ENCODE assay signal across 13 cellular contexts in the genomic region with DNA sequence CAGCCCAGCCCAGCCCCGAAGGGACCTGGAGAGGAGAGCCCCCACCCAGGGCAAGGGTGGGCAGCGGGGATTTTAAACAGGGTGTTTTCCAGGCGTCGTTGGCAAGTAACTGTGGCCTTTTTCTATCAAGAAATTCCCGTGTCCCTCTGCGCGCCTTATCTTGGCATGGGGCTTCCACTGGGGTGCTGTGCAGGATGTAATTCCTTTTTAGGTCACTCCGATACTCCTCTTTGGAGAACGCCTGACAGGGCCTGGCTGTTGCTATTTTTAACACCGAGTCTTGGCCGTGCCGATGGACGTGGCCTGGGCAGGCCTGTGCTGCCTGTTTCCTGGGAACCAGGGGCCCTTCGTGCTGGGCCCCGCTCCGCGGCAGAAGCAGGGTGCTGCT.
DNase-seq lines count a peak whose midpoint lies in the region; ATAC-seq, FAIRE-seq and TF ChIP-seq lines count a peak whose summit lies in the region.
"Had no signal": no experiment of that assay in that cellular context is flagged by ENCODE, and none has a peak within 500 bp of the region (broad histone marks: within the 10 kb centered on the region; RNA-seq: fewer than 3 reads in every experiment).

No MANE protein-coding gene starts in this region.

- H3K36me3 ChIP-seq in astrocyte (ENCODE audit: insufficient read depth, low read length) (no peaks in the 10 kb centered on the region), gastroesophageal sphincter (no peaks in the 10 kb centered on the region), muscle layer of colon (ENCODE audit: insufficient read depth, low read length) (no peaks in the 10 kb centered on the region), thyroid gland (no peaks in the 10 kb centered on the region)
- H3K36me3 ChIP-seq: SJSA1, WERI-Rb-1 had no signal

- peaks cover 38% of the 10 kb centered on the region for H3K4me1 ChIP-seq in astrocyte (ENCODE audit: insufficient read depth, low read length)
- H3K4me1 ChIP-seq in gastroesophageal sphincter = peaks cover 17 to 100% (median 69%) of the 10 kb centered on the region in 3 donors
- H3K4me1 ChIP-seq in muscle layer of colon (ENCODE audit: insufficient read depth, low read length) = peaks cover 88% of the 10 kb centered on the region
- peaks cover 4 to 33% of the 10 kb centered on the region in 2 donors for H3K4me1 ChIP-seq in thyroid gland
- no peaks in the 10 kb centered on the region for H3K4me1 ChIP-seq in foreskin keratinocyte

- H3K27me3 Mint-ChIP-seq in astrocyte (ENCODE audit: low read depth, unreplicated experiment) = no peaks in the 10 kb centered on the region
- no peaks in the 10 kb centered on the region for H3K27me3 Mint-ChIP-seq in activated naive CD8-positive, alpha-beta T cell treated with anti-CD3 and anti-CD28 coated beads for 36 hours

- peaks cover 75% of the 10 kb centered on the region for H4K20me1 ChIP-seq in astrocyte (ENCODE audit: insufficient read depth, low read length)

- H3K4me3 Mint-ChIP-seq in astrocyte (ENCODE audit: unreplicated experiment) = no peak overlapping the region
- H3K4me3 Mint-ChIP-seq in activated naive CD8-positive, alpha-beta T cell treated with anti-CD3 and anti-CD28 coated beads for 36 hours = no peak overlapping the region
- H3K4me3 Mint-ChIP-seq: neural crest cell had no signal

- intact Hi-C loops in thyroid gland (cut with DNase I) = loop anchor here (10.0 kb wide), 1 partner anchor 407 kb away; no protein-coding TSS in a partner anchor

- H3K4me2 ChIP-seq in astrocyte (ENCODE audit: low read length) = peak overlapping the region; percentile 1

- peaks cover 24% of the 10 kb centered on the region for H3K4me1 Mint-ChIP-seq in astrocyte (ENCODE audit: low read depth, unreplicated experiment)
- H3K4me1 Mint-ChIP-seq in activated naive CD8-positive, alpha-beta T cell treated with anti-CD3 and anti-CD28 coated beads for 36 hours = peaks cover 32% of the 10 kb centered on the region

- H3K36me3 Mint-ChIP-seq in astrocyte (ENCODE audit: low read depth, unreplicated experiment) = peaks cover 2% of the 10 kb centered on the region
- H3K36me3 Mint-ChIP-seq in activated naive CD8-positive, alpha-beta T cell treated with anti-CD3 and anti-CD28 coated beads for 36 hours = no peaks in the 10 kb centered on the region

- no peak for FAIRE-seq in astrocyte (lab: Jason Lieb, UNC)
- FAIRE-seq: GM12891 had no signal

- TF ChIP-seq CTCF in astrocyte (IDR thresholded peaks at IDR 0.05; ENCODE audit: insufficient read depth, low read depth, low read length) (no peak), gastroesophageal sphincter (IDR thresholded peaks at IDR 0.05) (peak in 2 of 4 experiments; percentile 10 to 21), thyroid gland (IDR thresholded peaks at IDR 0.05) (no peak), foreskin keratinocyte (conservative IDR thresholded peaks at IDR 0.05) (no peak)

- no peak overlapping the region for H2AFZ ChIP-seq in astrocyte (ENCODE audit: low read depth, low read length)

- 0 to 20% methylated on average over 4 to 12 of the region's 17 CpGs for WGBS in gastroesophageal sphincter (ENCODE audit: low coverage in 1 of 2), 2 donors
- WGBS in thyroid gland, 2 donors = 62 to 76% methylated on average over 9 to 17 of the region's 17 CpGs

- no peaks in the 10 kb centered on the region for H3K9me3 ChIP-seq in astrocyte (ENCODE audit: insufficient read depth, low read depth, low read length)
- H3K9me3 ChIP-seq in gastroesophageal sphincter = no peaks in the 10 kb centered on the region
- no peaks in the 10 kb centered on the region for H3K9me3 ChIP-seq in muscle layer of colon (ENCODE audit: low read length)
- no peaks in the 10 kb centered on the region for H3K9me3 ChIP-seq in thyroid gland
- H3K9me3 ChIP-seq: SJSA1 had no signal

- TF ChIP-seq POLR2A in gastroesophageal sphincter (IDR thresholded peaks at IDR 0.05) (peak in 1 of 2 donors; percentile 1), thyroid gland (IDR thresholded peaks at IDR 0.05) (no peak)

- H3K27ac Mint-ChIP-seq in astrocyte (ENCODE audit: unreplicated experiment) = no peak overlapping the region
- no peak overlapping the region for H3K27ac Mint-ChIP-seq in activated naive CD8-positive, alpha-beta T cell treated with anti-CD3 and anti-CD28 coated beads for 36 hours

- H3K9ac ChIP-seq in astrocyte (ENCODE audit: low read length) = no peak overlapping the region
- peak overlapping the region; percentile 76 for H3K9ac ChIP-seq in muscle layer of colon (ENCODE audit: low read length)

- H3K27me3 ChIP-seq in astrocyte (ENCODE audit: insufficient read depth, low read length) = no peaks in the 10 kb centered on the region
- no peaks in the 10 kb centered on the region for H3K27me3 ChIP-seq in gastroesophageal sphincter
- no peaks in the 10 kb centered on the region for H3K27me3 ChIP-seq in muscle layer of colon (ENCODE audit: control insufficient read depth in 1 of 2, insufficient read depth in 2 of 2, low read length in 2 of 2)
- H3K27me3 ChIP-seq in thyroid gland = no peaks in the 10 kb centered on the region
- H3K27me3 ChIP-seq in foreskin keratinocyte = no peaks in the 10 kb centered on the region
- H3K27me3 ChIP-seq: SJSA1 had no signal

- DNase-seq in astrocyte (ENCODE audit: low read depth) (peak; percentile 16), thyroid gland (peak in 1 of 2 donors; percentile 18), foreskin keratinocyte (no peak)
- DNase-seq in central memory CD4-positive, alpha-beta T cell = no peak
- no peak for DNase-seq in activated naive CD8-positive, alpha-beta T cell treated with anti-CD3 and anti-CD28 coated beads for 36 hours
- DNase-seq: NCI-H524 treated with DMSO at 0.1 percent for 48 hours, WERI-Rb-1 had no signal

- peak; percentile 1 for TF ChIP-seq EP300 in gastroesophageal sphincter (IDR thresholded peaks at IDR 0.05)

- no peak overlapping the region for H3K27ac ChIP-seq in astrocyte (ENCODE audit: low read depth, low read length)
- peak overlapping the region; percentile 96 to 98 (median 96) for H3K27ac ChIP-seq in gastroesophageal sphincter
- peak overlapping the region; percentile 95 for H3K27ac ChIP-seq in muscle layer of colon (ENCODE audit: low read depth, low read length)
- peak overlapping the region; percentile 27 to 59 (median 49) for H3K27ac ChIP-seq in thyroid gland
- no peak overlapping the region for H3K27ac ChIP-seq in foreskin keratinocyte
- H3K27ac ChIP-seq: SJSA1, WERI-Rb-1 had no signal

- no peak overlapping the region for H3K4me3 ChIP-seq in astrocyte (ENCODE audit: insufficient read depth, low read depth, low read length)
- no peak overlapping the region for H3K4me3 ChIP-seq in gastroesophageal sphincter
- H3K4me3 ChIP-seq in muscle layer of colon (ENCODE audit: low read depth in 1 of 2, low read length in 2 of 2) = peak overlapping the region in 1 of 2 donors; percentile 8
- H3K4me3 ChIP-seq in thyroid gland (replicated peaks in 1 of 3) = no peak overlapping the region
- H3K4me3 ChIP-seq: SJSA1 had no signal

- ATAC-seq in gastroesophageal sphincter (peak; percentile 87), HG02852 (IDR thresholded peaks at IDR 0.05; ENCODE audit: unreplicated experiment) (no peak), foreskin keratinocyte (no peak)

- H3K79me2 ChIP-seq in astrocyte (ENCODE audit: insufficient read depth, low read length) = peaks cover 56% of the 10 kb centered on the region

- no peaks in the 10 kb centered on the region for H3K9me3 Mint-ChIP-seq in astrocyte (ENCODE audit: unreplicated experiment)
- no peaks in the 10 kb centered on the region for H3K9me3 Mint-ChIP-seq in activated naive CD8-positive, alpha-beta T cell treated with anti-CD3 and anti-CD28 coated beads for 36 hours
- H3K9me3 Mint-ChIP-seq: neural crest cell had no signal

Comparison
In these comparisons a context has a peak if more than half of its experiments do, and no peak if none do; other contexts are left out.
1. H3K27ac ChIP-seq: peak in gastroesophageal sphincter (4 of 4), muscle layer of colon (single experiment) and thyroid gland (3 of 3); none in astrocyte (single experiment) and foreskin keratinocyte (single experiment).